1 cellular context compared by ENCODE assay signal in genomic region chr20:3744806-3745685, GRCh38.
TF ChIP-seq lines count a peak whose summit lies in the region.

No MANE protein-coding gene starts in this region.

TF ChIP-seq in HepG2, 621 proteins besides CTCF, POLR2A, EP300 and RAD21 (continues in another document):
- no peak for TF ChIP-seq TCF12 (IDR thresholded peaks at IDR 0.05)
- no peak for TF ChIP-seq TCF12 (CRISPR knock-in tag; IDR thresholded peaks at IDR 0.05)
- TF ChIP-seq, protein P1, sequence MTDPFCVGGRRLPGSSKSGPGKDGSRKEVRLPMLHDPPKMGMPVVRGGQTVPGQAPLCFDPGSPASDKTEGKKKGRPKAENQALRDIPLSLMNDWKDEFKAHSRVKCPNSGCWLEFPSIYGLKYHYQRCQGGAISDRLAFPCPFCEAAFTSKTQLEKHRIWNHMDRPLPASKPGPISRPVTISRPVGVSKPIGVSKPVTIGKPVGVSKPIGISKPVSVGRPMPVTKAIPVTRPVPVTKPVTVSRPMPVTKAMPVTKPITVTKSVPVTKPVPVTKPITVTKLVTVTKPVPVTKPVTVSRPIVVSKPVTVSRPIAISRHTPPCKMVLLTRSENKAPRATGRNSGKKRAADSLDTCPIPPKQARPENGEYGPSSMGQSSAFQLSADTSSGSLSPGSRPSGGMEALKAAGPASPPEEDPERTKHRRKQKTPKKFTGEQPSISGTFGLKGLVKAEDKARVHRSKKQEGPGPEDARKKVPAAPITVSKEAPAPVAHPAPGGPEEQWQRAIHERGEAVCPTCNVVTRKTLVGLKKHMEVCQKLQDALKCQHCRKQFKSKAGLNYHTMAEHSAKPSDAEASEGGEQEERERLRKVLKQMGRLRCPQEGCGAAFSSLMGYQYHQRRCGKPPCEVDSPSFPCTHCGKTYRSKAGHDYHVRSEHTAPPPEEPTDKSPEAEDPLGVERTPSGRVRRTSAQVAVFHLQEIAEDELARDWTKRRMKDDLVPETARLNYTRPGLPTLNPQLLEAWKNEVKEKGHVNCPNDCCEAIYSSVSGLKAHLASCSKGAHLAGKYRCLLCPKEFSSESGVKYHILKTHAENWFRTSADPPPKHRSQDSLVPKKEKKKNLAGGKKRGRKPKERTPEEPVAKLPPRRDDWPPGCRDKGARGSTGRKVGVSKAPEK (CRISPR knock-in tag; IDR thresholded peaks at IDR 0.05; ENCODE audit: borderline replicate concordance) = peak; percentile 85; the same call in 1 of the 2 replicates
- TF ChIP-seq RERE (CRISPR knock-in tag; IDR thresholded peaks at IDR 0.05; ENCODE audit: low read depth) = no peak
- 0 out of 2 replicates have a peak, but pooled peaks have one; percentile 21 for TF ChIP-seq ZSCAN31 (CRISPR knock-in tag; IDR thresholded peaks at IDR 0.05; ENCODE audit: low read depth)
- TF ChIP-seq CREBL2 (CRISPR knock-in tag; IDR thresholded peaks at IDR 0.05; ENCODE audit: borderline replicate concordance) = no peak
- no peak for TF ChIP-seq PHF21A (CRISPR knock-in tag; IDR thresholded peaks at IDR 0.05)
- TF ChIP-seq ZBTB14 (CRISPR knock-in tag; IDR thresholded peaks at IDR 0.05) = no peak
- TF ChIP-seq ZFYVE20 (CRISPR knock-in tag; IDR thresholded peaks at IDR 0.05; ENCODE audit: borderline replicate concordance, low read depth) = no peak
- TF ChIP-seq ZNF788 (CRISPR knock-in tag; IDR thresholded peaks at IDR 0.05; ENCODE audit: borderline replicate concordance) = 0 out of 2 replicates have a peak, but pooled peaks have one; percentile 20
- TF ChIP-seq ZNF678 (CRISPR knock-in tag; IDR thresholded peaks at IDR 0.05) = no peak
- TF ChIP-seq BHLHE40 (IDR thresholded peaks at IDR 0.05; ENCODE audit: low read length) = 0 out of 2 replicates have a peak, but pooled peaks have one; percentile 22
- 0 out of 2 replicates have a peak, but pooled peaks have one; percentile 30 for TF ChIP-seq ZNF430 (CRISPR knock-in tag; IDR thresholded peaks at IDR 0.05)
- TF ChIP-seq ZNF501 (CRISPR knock-in tag; IDR thresholded peaks at IDR 0.05) = 0 out of 2 replicates have a peak, but pooled peaks have one; percentile 47
- no peak for TF ChIP-seq KDM4B (CRISPR knock-in tag; IDR thresholded peaks at IDR 0.05)
- peak; percentile 76 for TF ChIP-seq AGO1 (IDR thresholded peaks at IDR 0.05; ENCODE audit: low read depth, low read length, poor library complexity, severe bottlenecking)
- TF ChIP-seq, protein P2, sequence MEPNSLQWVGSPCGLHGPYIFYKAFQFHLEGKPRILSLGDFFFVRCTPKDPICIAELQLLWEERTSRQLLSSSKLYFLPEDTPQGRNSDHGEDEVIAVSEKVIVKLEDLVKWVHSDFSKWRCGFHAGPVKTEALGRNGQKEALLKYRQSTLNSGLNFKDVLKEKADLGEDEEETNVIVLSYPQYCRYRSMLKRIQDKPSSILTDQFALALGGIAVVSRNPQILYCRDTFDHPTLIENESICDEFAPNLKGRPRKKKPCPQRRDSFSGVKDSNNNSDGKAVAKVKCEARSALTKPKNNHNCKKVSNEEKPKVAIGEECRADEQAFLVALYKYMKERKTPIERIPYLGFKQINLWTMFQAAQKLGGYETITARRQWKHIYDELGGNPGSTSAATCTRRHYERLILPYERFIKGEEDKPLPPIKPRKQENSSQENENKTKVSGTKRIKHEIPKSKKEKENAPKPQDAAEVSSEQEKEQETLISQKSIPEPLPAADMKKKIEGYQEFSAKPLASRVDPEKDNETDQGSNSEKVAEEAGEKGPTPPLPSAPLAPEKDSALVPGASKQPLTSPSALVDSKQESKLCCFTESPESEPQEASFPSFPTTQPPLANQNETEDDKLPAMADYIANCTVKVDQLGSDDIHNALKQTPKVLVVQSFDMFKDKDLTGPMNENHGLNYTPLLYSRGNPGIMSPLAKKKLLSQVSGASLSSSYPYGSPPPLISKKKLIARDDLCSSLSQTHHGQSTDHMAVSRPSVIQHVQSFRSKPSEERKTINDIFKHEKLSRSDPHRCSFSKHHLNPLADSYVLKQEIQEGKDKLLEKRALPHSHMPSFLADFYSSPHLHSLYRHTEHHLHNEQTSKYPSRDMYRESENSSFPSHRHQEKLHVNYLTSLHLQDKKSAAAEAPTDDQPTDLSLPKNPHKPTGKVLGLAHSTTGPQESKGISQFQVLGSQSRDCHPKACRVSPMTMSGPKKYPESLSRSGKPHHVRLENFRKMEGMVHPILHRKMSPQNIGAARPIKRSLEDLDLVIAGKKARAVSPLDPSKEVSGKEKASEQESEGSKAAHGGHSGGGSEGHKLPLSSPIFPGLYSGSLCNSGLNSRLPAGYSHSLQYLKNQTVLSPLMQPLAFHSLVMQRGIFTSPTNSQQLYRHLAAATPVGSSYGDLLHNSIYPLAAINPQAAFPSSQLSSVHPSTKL (CRISPR knock-in tag; IDR thresholded peaks at IDR 0.05) = no peak
- peak; percentile 6; the same call in 1 of the 2 replicates for TF ChIP-seq SALL1 (CRISPR knock-in tag; IDR thresholded peaks at IDR 0.05)
- no peak for TF ChIP-seq ZNF569 (CRISPR knock-in tag; IDR thresholded peaks at IDR 0.05; ENCODE audit: borderline replicate concordance)
- no peak for TF ChIP-seq CEBPB (IDR thresholded peaks at IDR 0.05; ENCODE audit: borderline replicate concordance, low read depth, low read length)
- TF ChIP-seq NFYC (CRISPR knock-in tag; IDR thresholded peaks at IDR 0.05) = no peak
- TF ChIP-seq, protein P3, sequence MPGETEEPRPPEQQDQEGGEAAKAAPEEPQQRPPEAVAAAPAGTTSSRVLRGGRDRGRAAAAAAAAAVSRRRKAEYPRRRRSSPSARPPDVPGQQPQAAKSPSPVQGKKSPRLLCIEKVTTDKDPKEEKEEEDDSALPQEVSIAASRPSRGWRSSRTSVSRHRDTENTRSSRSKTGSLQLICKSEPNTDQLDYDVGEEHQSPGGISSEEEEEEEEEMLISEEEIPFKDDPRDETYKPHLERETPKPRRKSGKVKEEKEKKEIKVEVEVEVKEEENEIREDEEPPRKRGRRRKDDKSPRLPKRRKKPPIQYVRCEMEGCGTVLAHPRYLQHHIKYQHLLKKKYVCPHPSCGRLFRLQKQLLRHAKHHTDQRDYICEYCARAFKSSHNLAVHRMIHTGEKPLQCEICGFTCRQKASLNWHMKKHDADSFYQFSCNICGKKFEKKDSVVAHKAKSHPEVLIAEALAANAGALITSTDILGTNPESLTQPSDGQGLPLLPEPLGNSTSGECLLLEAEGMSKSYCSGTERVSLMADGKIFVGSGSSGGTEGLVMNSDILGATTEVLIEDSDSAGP (CRISPR knock-in tag; IDR thresholded peaks at IDR 0.05; ENCODE audit: borderline replicate concordance) = peak; percentile 55; the same call in 1 of the 2 replicates
- no peak for TF ChIP-seq NR2C2 (CRISPR knock-in tag; IDR thresholded peaks at IDR 0.05; ENCODE audit: borderline replicate concordance)
- TF ChIP-seq ZBTB20 (CRISPR knock-in tag; IDR thresholded peaks at IDR 0.05; ENCODE audit: borderline replicate concordance, low read depth) = no peak
- TF ChIP-seq ZFP1 (CRISPR knock-in tag; IDR thresholded peaks at IDR 0.05) = no peak
- no peak for TF ChIP-seq MEIS1 (CRISPR knock-in tag; IDR thresholded peaks at IDR 0.05; ENCODE audit: borderline replicate concordance)
- TF ChIP-seq GABPB1 (CRISPR knock-in tag; IDR thresholded peaks at IDR 0.05) = peak; percentile 16; the same call in 1 of the 2 replicates
- peak; percentile 20; the same call in 1 of the 2 replicates for TF ChIP-seq HCFC1 (IDR thresholded peaks at IDR 0.05; ENCODE audit: low read depth, low read length)
- TF ChIP-seq SAP130 (CRISPR knock-in tag; IDR thresholded peaks at IDR 0.05; ENCODE audit: low read depth) = peak; percentile 44
- no peak for TF ChIP-seq PHB2 (IDR thresholded peaks at IDR 0.05; ENCODE audit: partially characterized antibody)
- no peak for TF ChIP-seq ZNF276 (CRISPR knock-in tag; IDR thresholded peaks at IDR 0.05; ENCODE audit: low read depth)
- TF ChIP-seq SP1 (IDR thresholded peaks at IDR 0.05) = no peak
- peak; percentile 44 for TF ChIP-seq SP1 (CRISPR knock-in tag; IDR thresholded peaks at IDR 0.05)
- TF ChIP-seq IRX3 (CRISPR knock-in tag; IDR thresholded peaks at IDR 0.05; ENCODE audit: borderline replicate concordance, low read depth) = no peak
- no peak for TF ChIP-seq ASH2L (IDR thresholded peaks at IDR 0.05; ENCODE audit: insufficient read length, low read depth, low read length)
- no peak for TF ChIP-seq ZFP41 (CRISPR knock-in tag; IDR thresholded peaks at IDR 0.05; ENCODE audit: borderline replicate concordance)
- no peak for TF ChIP-seq ZNF749 (CRISPR knock-in tag; IDR thresholded peaks at IDR 0.05; ENCODE audit: borderline replicate concordance)
- no peak for TF ChIP-seq ZNF263 (CRISPR knock-in tag; IDR thresholded peaks at IDR 0.05)
- no peak for TF ChIP-seq ETV5 (CRISPR knock-in tag; IDR thresholded peaks at IDR 0.05; ENCODE audit: borderline replicate concordance)
- TF ChIP-seq SNAPC2 (CRISPR knock-in tag; IDR thresholded peaks at IDR 0.05) = no peak
- peak; percentile 23 for TF ChIP-seq ZNF883 (CRISPR knock-in tag; IDR thresholded peaks at IDR 0.05; ENCODE audit: not compliant biosample characterization)
- no peak for TF ChIP-seq ZNF737 (CRISPR knock-in tag; IDR thresholded peaks at IDR 0.05; ENCODE audit: borderline replicate concordance)
- peak; percentile 66; the same call in 1 of the 2 replicates for TF ChIP-seq SP4 (CRISPR knock-in tag; IDR thresholded peaks at IDR 0.05)
- TF ChIP-seq HES4 (CRISPR knock-in tag; IDR thresholded peaks at IDR 0.05; ENCODE audit: borderline replicate concordance) = 0 out of 2 replicates have a peak, but pooled peaks have one; percentile 15
